8 cellular contexts compared by ENCODE assay signal in the genomic region with DNA sequence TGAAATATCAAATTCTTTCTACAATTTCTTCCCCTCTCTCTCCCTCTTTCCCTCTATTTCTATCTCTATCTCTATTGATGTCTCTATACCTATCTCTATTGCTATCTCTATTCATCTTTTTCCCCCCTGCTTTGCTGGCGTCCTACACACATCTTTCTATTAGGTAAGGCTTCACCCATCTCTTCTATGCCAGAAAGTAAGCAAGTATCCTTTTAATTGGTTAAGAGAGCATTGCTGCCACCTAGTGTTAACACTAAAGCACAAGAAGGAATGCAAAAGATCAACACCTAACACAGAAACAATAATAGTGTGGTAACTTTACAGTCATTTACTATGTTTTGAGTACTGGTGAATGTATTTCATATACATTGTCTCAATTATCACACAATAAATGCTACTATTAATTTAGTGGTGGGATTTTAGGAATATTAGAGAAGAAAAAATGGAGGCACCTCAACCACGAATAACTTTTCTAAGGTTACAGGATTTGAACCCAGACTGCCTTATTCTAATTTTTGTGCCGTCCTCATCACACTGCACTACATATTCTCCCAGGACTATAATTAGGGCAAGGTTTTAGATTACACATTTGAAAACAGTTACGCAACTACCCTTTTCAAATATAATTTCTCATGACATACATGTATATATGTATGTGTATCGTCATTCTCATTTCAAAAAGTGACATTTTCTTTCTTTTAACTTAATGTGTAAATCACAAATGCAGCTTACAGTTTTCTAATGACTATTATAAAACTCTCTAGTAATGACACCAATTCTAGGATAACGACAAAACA. TPM values are rescaled to one million over a fixed set of nuclear protein-coding genes. Genes with fewer than 3 reads are reported as not detected.
A peak's percentile ranks its signal among the peaks of the same experiment; 100 is the strongest.
DNase-seq lines count a peak whose midpoint lies in the region; ATAC-seq and TF ChIP-seq lines count a peak whose summit lies in the region.

No MANE protein-coding gene starts in this region.

- no peak overlapping the region for H3K27ac ChIP-seq in transverse colon

- no peaks in the 10 kb centered on the region for H3K27me3 ChIP-seq in transverse colon

- TF ChIP-seq POLR2A in transverse colon (IDR thresholded peaks at IDR 0.05) = no peak

- WGBS in transverse colon (ENCODE audit: low coverage in 1 of 2), 2 donors = 75 to 76% methylated on average over 6 of the region's 6 CpGs

- peak; percentile 41 for ATAC-seq in GM19397 (IDR thresholded peaks at IDR 0.05; ENCODE audit: unreplicated experiment)
- peak; percentile 39 for ATAC-seq in left colon

- TF ChIP-seq EP300 in transverse colon (IDR thresholded peaks at IDR 0.05; ENCODE audit: low read depth) = no peak

- H3K9me3 ChIP-seq in transverse colon = no peaks in the 10 kb centered on the region

- peaks cover 3 to 15% (median 5%) of the 10 kb centered on the region in 4 donors for H3K4me1 ChIP-seq in transverse colon

- H3K4me3 ChIP-seq in cardiac fibroblast (replicated peaks in 1 of 2; ENCODE audit: low read depth in 2 of 2, low read length in 2 of 2) = no peak overlapping the region
- H3K4me3 ChIP-seq in transverse colon = no peak overlapping the region

- DNase-seq in DMS114 treated with DMSO at 0.1 percent for 48 hours (lab: John Stamatoyannopoulos, UW; ENCODE audit: unreplicated experiment) (peak; percentile 35), HuH-7 (ENCODE audit: low spot score) (peak; percentile 39), NOMO-1 treated with DMSO at 0.1 percent for 48 hours (lab: John Stamatoyannopoulos, UW; ENCODE audit: unreplicated experiment) (peak; percentile 64), cardiac fibroblast (ENCODE audit: low read depth in 2 of 2) (peak; percentile 84 to 85), left colon (no peak), transverse colon (no peak), mesenteric fat pad (ENCODE audit: low spot score) (no peak)

- H3K36me3 ChIP-seq in transverse colon = no peaks in the 10 kb centered on the region

- in situ Hi-C loops in transverse colon (cut with MboI; ENCODE audit: low pct_ligation_motif_present in 1 of 4, low pct_unique_long_range_greater_than_20kb in 1 of 4, low sequenced_read_pairs in 3 of 4) = loop anchor here (5.0 to 10.0 kb wide), 2 partner anchors 401 to 404 kb away; no protein-coding TSS in a partner anchor

- TF ChIP-seq CTCF in cardiac fibroblast (IDR thresholded peaks at IDR 0.05; ENCODE audit: low read depth, low read length) (peak; percentile 58), transverse colon (IDR thresholded peaks at IDR 0.05) (peak; percentile 60 to 80 (median 72))

- intact Hi-C loops in left colon (cut with DNase I, micrococcal nuclease) = loop anchor here (2.0 to 10.0 kb wide), 2 partner anchors 399 to 401 kb away; no protein-coding TSS in a partner anchor
- intact Hi-C loops in transverse colon (cut with DNase I; ENCODE audit: low total_unique reads) = loop anchor here (5.0 kb wide), 1 partner anchor 399 kb away; no protein-coding TSS in a partner anchor

RNA-seq across cellular contexts. Expression of a gene that starts 3.7 kb away (rescaled TPM):
- under 1 TPM; 0.82 to 0.92 TPM for total RNA-seq in left colon
- total RNA-seq in transverse colon = under 1 TPM in 2 of 4 donors, not detected in 2; 0.27 to 0.32 TPM
- 1.2 TPM for total RNA-seq in mesenteric fat pad

RNA-seq across cellular contexts. Expression of a gene that starts 38.9 kb away (rescaled TPM):
- total RNA-seq in left colon (10 to 100 TPM; 86.2 to 95.2 TPM), transverse colon (100 to 1,000 TPM in 1 of 4 donors, 10 to 100 TPM in 3; 77.1 to 151 (median 97.0) TPM), mesenteric fat pad (122 TPM)

RNA-seq across cellular contexts. Expression of a gene that starts 46.7 kb away (rescaled TPM):
- total RNA-seq in left colon (under 1 TPM; 0.43 to 0.53 TPM), transverse colon (under 1 TPM in 1 of 4 donors, not detected in 3; 0.32 TPM), mesenteric fat pad (5.2 TPM)

Comparison
In these comparisons a context has a peak if more than half of its experiments do, and no peak if none do; other contexts are left out.
1. DNase-seq: peak in DMS114 treated with DMSO at 0.1 percent for 48 hours (single experiment), HuH-7 (single experiment), NOMO-1 treated with DMSO at 0.1 percent for 48 hours (single experiment) and cardiac fibroblast (2 of 2); none in left colon (0 of 2), transverse colon (single experiment) and mesenteric fat pad (single experiment).